ENCODE assay signal across 17 cellular contexts in the genomic region with DNA sequence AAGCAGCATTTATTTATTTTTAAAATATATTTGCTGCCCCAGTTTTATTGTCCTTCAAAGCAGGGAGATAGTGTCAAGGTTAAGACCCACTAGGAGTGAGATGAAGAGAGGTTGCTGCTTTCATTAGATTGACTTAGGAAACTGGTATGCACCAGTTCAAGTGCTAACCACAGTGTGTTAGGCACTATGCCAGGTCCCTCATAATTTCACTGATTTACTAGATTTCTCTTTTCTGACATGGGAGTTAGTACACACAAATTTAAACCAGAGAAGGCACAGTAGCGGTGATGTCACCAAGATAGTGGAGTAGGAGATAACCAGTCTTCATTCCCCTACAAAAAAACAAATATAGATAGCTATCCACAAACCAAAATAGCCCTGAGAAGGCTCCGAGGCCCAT. TPM values are rescaled to one million over a fixed set of nuclear protein-coding genes. Genes with fewer than 3 reads are reported as not detected.
DNase-seq lines count a peak whose midpoint lies in the region; ATAC-seq, FAIRE-seq and TF ChIP-seq lines count a peak whose summit lies in the region.
"Had no signal": no experiment of that assay in that cellular context is flagged by ENCODE, and none has a peak within 500 bp of the region (broad histone marks: within the 10 kb centered on the region; RNA-seq: fewer than 3 reads in every experiment).

No MANE protein-coding gene starts in this region.

- CTCF ChIA-PET in RWPE1 (lab: Yijun Ruan, JAX) (no interaction called here), HepG2 (lab: Yijun Ruan, JAX; ENCODE audit: low intra/inter-chr PET ratio, low total read pairs) (no interaction called here)
- CTCF ChIA-PET in activated CD4-positive, alpha-beta memory T cell treated with anti-CD3 and anti-CD28 coated beads, Interleukin-2, amount 10 ng/mL, durations not matched to agents 7 days and 5 days (lab: Charles Lee) = no interaction called here

- no TSS peak for BruUV-seq in HepG2 (replicated peaks; lab: Mats Ljungman, UMichigan)

- H3K9ac ChIP-seq in Karpas-422 (ENCODE audit: low read length) (no peak overlapping the region), HepG2 (ENCODE audit: insufficient read depth, low read depth, low read length) (no peak overlapping the region)

- H4K20me1 ChIP-seq in Karpas-422 (ENCODE audit: insufficient read depth, low read depth, low read length) (no peaks in the 10 kb centered on the region), HepG2 (ENCODE audit: insufficient read depth, low read length) (no peaks in the 10 kb centered on the region)

- H3K4me3 ChIP-seq in Karpas-422 (ENCODE audit: low read length) = no peak overlapping the region
- H3K4me3 ChIP-seq in fibroblast of villous mesenchyme (ENCODE audit: low read depth, low read length) = no peak overlapping the region
- no peak overlapping the region for H3K4me3 ChIP-seq in HepG2 (replicated peaks in 1 of 3; ENCODE audit: insufficient read depth in 1 of 3, low read depth in 2 of 3, low read length in 3 of 3)
- H3K4me3 ChIP-seq: A549, GM23338 had no signal

- intact Hi-C loops in HepG2 (cut with micrococcal nuclease; ENCODE audit: unreplicated experiment) = no loop called here

- H3K36me3 Mint-ChIP-seq in activated CD4-positive, alpha-beta memory T cell treated with anti-CD3 and anti-CD28 coated beads, Interleukin-2, amount 10 ng/mL, durations not matched to agents 7 days and 5 days (ENCODE audit: low read depth) = peaks cover 51% of the 10 kb centered on the region

- H3K4me1 Mint-ChIP-seq in activated CD4-positive, alpha-beta memory T cell treated with anti-CD3 and anti-CD28 coated beads, Interleukin-2, amount 10 ng/mL, durations not matched to agents 7 days and 5 days = no peaks in the 10 kb centered on the region
- H3K4me1 Mint-ChIP-seq: GM23338 had no signal

- no peaks in the 10 kb centered on the region for H3K9me2 ChIP-seq in Karpas-422 (replicated peaks; ENCODE audit: insufficient read depth, low read length)

- no peaks in the 10 kb centered on the region for H3K27me3 Mint-ChIP-seq in activated CD4-positive, alpha-beta memory T cell treated with anti-CD3 and anti-CD28 coated beads, Interleukin-2, amount 10 ng/mL, durations not matched to agents 7 days and 5 days
- H3K27me3 Mint-ChIP-seq: CD4-positive, alpha-beta T cell had no signal

- no peak overlapping the region for H3K27ac Mint-ChIP-seq in activated CD4-positive, alpha-beta memory T cell treated with anti-CD3 and anti-CD28 coated beads, Interleukin-2, amount 10 ng/mL, durations not matched to agents 7 days and 5 days
- H3K27ac Mint-ChIP-seq: CD4-positive, alpha-beta T cell; GM23338 had no signal

- WGBS in HepG2 (ENCODE audit: low lambda C conversion rate) = 100% methylated on average over 2 of the region's 2 CpGs

- no peak for FAIRE-seq in HepG2 (lab: Jason Lieb, UNC)
- FAIRE-seq: D721Med, H54 had no signal

- H2AFZ ChIP-seq in Karpas-422 (ENCODE audit: low read length) (no peak overlapping the region), HepG2 (ENCODE audit: low read length) (no peak overlapping the region)
- H2AFZ ChIP-seq: GM23338 had no signal

- no peaks in the 10 kb centered on the region for H3K4me1 ChIP-seq in Karpas-422 (ENCODE audit: low read length)
- H3K4me1 ChIP-seq in HepG2 (ENCODE audit: insufficient read depth, low read length) = no peaks in the 10 kb centered on the region
- H3K4me1 ChIP-seq: A549, Caco-2 had no signal

- no peak for TF ChIP-seq RAD21 in HepG2 (CRISPR knock-in tag; IDR thresholded peaks at IDR 0.05)

- H3K9me3 ChIP-seq in Karpas-422 (ENCODE audit: low read length) = no peaks in the 10 kb centered on the region
- no peaks in the 10 kb centered on the region for H3K9me3 ChIP-seq in HepG2 (ENCODE audit: low read length)
- H3K9me3 ChIP-seq: A549, Caco-2 had no signal

- POLR2A ChIA-PET in RWPE1 (lab: Yijun Ruan, JAX; ENCODE audit: low non-redundant PET) = no interaction called here
- POLR2A ChIA-PET in HepG2 (lab: Yijun Ruan, JAX) = no interaction called here
- POLR2A ChIA-PET in activated CD4-positive, alpha-beta memory T cell treated with anti-CD3 and anti-CD28 coated beads, Interleukin-2, amount 10 ng/mL, durations not matched to agents 7 days and 5 days (lab: Charles Lee) = no interaction called here

- DNase-seq in Karpas-422 = peak; percentile 2
- peak; percentile 71 for DNase-seq in amniotic epithelial cell (ENCODE audit: low read depth)
- DNase-seq in fibroblast of villous mesenchyme (ENCODE audit: low read depth) = peak; percentile 81
- no peak for DNase-seq in NCI-H1436 (lab: John Stamatoyannopoulos, UW)
- no peak for DNase-seq in RWPE1 (ENCODE audit: low spot score)
- no peak for DNase-seq in HepG2 (ENCODE audit: low spot score)
- DNase-seq in activated CD4-positive, alpha-beta memory T cell treated with anti-CD3 and anti-CD28 coated beads, Interleukin-2, amount 10 ng/mL, durations not matched to agents 7 days and 5 days = no peak
- DNase-seq: AML-193; Caco-2; CD4-positive, alpha-beta T cell; GDM1; HCEC 1CT had no signal

- H3K79me2 ChIP-seq in Karpas-422 (ENCODE audit: low read length) (peaks cover 17% of the 10 kb centered on the region), HepG2 (ENCODE audit: insufficient read depth, low read length) (no peaks in the 10 kb centered on the region)

- H3K4me2 ChIP-seq in Karpas-422 (ENCODE audit: low read depth, low read length, poor library complexity, severe bottlenecking) (no peak overlapping the region), HepG2 (ENCODE audit: low read depth, low read length) (no peak overlapping the region)
- H3K4me2 ChIP-seq: A549, GM23338 had no signal

- no peaks in the 10 kb centered on the region for H3K27me3 ChIP-seq in Karpas-422 (ENCODE audit: low read length)
- no peaks in the 10 kb centered on the region for H3K27me3 ChIP-seq in HepG2 (ENCODE audit: control insufficient read depth in 1 of 2, insufficient read depth in 2 of 2, low read length in 2 of 2)

- ATAC-seq in HepG2 = no peak
- ATAC-seq: A549, GM23338 had no signal

- TF ChIP-seq CTCF in fibroblast of villous mesenchyme (IDR thresholded peaks at IDR 0.05; ENCODE audit: insufficient read depth, low read depth, low read length) (no peak), RWPE1 (conservative IDR thresholded peaks at IDR 0.05; ENCODE audit: low read depth) (no peak), HepG2 (CRISPR knock-in tag; IDR thresholded peaks at IDR 0.05) (no peak)

- H3K9me3 Mint-ChIP-seq in activated CD4-positive, alpha-beta memory T cell treated with anti-CD3 and anti-CD28 coated beads, Interleukin-2, amount 10 ng/mL, durations not matched to agents 7 days and 5 days = no peaks in the 10 kb centered on the region
- H3K9me3 Mint-ChIP-seq: GM23338 had no signal

- TF ChIP-seq POLR2A in HepG2 (IDR thresholded peaks at IDR 0.05; ENCODE audit: insufficient read depth in 1 of 2, low read depth in 2 of 2, low read length in 2 of 2) = no peak

- H3K4me3 Mint-ChIP-seq in activated CD4-positive, alpha-beta memory T cell treated with anti-CD3 and anti-CD28 coated beads, Interleukin-2, amount 10 ng/mL, durations not matched to agents 7 days and 5 days = no peak overlapping the region
- H3K4me3 Mint-ChIP-seq: CD4-positive, alpha-beta T cell; GM23338 had no signal

- H3K27ac ChIP-seq in Karpas-422 (ENCODE audit: low read length) (no peak overlapping the region), RWPE1 (no peak overlapping the region), HepG2 (ENCODE audit: extremely low read length, insufficient read depth, low read length) (no peak overlapping the region)
- H3K27ac ChIP-seq: A549, C4-2B had no signal

- H3K36me3 ChIP-seq in Karpas-422 (ENCODE audit: insufficient read depth, low read length) (peaks cover 26% of the 10 kb centered on the region; the same call in 1 of the 2 replicates), HepG2 (replicated peaks in 1 of 2; ENCODE audit: control insufficient read depth in 1 of 2, insufficient read depth in 2 of 2, low read length in 2 of 2) (0 out of 5 replicates have a peak, but pooled peaks cover 0 to 13% of the 10 kb centered on the region in 2 experiments)

- in situ Hi-C loops in HepG2 (cut with HindIII; ENCODE audit: extremely low pct_ligation_motif_present, low pct_unique_long_range_greater_than_20kb) = no loop called here

- no peak for TF ChIP-seq EP300 in HepG2 (IDR thresholded peaks at IDR 0.05; ENCODE audit: low read depth in 2 of 2, low read length in 2 of 2)
- no peak for TF ChIP-seq EP300 in HepG2 (CRISPR knock-in tag; IDR thresholded peaks at IDR 0.05; ENCODE audit: borderline replicate concordance)

TF ChIP-seq in HepG2, 621 proteins besides CTCF, POLR2A, EP300 and RAD21:
- TF ChIP-seq MIER2 (CRISPR knock-in tag; IDR thresholded peaks at IDR 0.05) (no peak), ZNF317 (CRISPR knock-in tag; IDR thresholded peaks at IDR 0.05) (no peak), NCOA1 (CRISPR knock-in tag; IDR thresholded peaks at IDR 0.05) (no peak)

RNA-seq across cellular contexts. Expression of a gene that starts 14.3 kb away (rescaled TPM):
- 10.4 and 12.0 TPM in 2 replicates for total RNA-seq in Karpas-422 (2014; rRNA removed; shearing (Covaris generic); ENCODE audit: low replicate concordance)
- total RNA-seq in fibroblast of villous mesenchyme (23.5 and 25.0 TPM in 2 replicates), HepG2 (2016; rRNA removed; fragmentation: Illumina TruSeq; extraction: Trizol) (11.2 and 12.2 TPM in 2 replicates)
- 2.4 TPM in 2 replicates for total RNA-seq in HepG2 (2016; cell fraction: cytosol; rRNA removed; fragmentation: Illumina TruSeq; extraction: Trizol; ENCODE audit: low read depth)
- total RNA-seq in HepG2 (2016; cell fraction: insoluble cytoplasmic fraction; rRNA removed; fragmentation: Illumina TruSeq; extraction: Trizol) = 10.0 and 11.6 TPM in 2 replicates
- 5.1 and 5.9 TPM in 2 replicates for total RNA-seq in HepG2 (2016; cell fraction: membrane; rRNA removed; fragmentation: Illumina TruSeq; extraction: Trizol)
- 17.6 and 20.8 TPM in 2 replicates for total RNA-seq in HepG2 (2016; cell fraction: nucleus; rRNA removed; fragmentation: Illumina TruSeq; extraction: Trizol)
- 19.9 and 22.1 TPM in 2 replicates for polyA plus RNA-seq in HepG2 (2011; rRNA removed)
- polyA plus RNA-seq in HepG2 (2011; cell fraction: cytosol; rRNA removed) = 4.3 and 5.0 TPM in 2 replicates
- polyA plus RNA-seq in HepG2 (2011; cell fraction: nucleus; rRNA removed) = 38.1 and 41.9 TPM in 2 replicates
- polyA plus RNA-seq in HepG2 (2012) = 7.1 and 10.3 TPM in 2 replicates
- 1.2 and 2.2 TPM in 2 replicates for polyA plus RNA-seq in HepG2 (2016; cell fraction: cytosol; fragmentation: Illumina TruSeq; extraction: Trizol; ENCODE audit: low read depth)
- 7.7 and 10.0 TPM in 2 replicates for polyA plus RNA-seq in HepG2 (2016; cell fraction: insoluble cytoplasmic fraction; fragmentation: Illumina TruSeq; extraction: Trizol; ENCODE audit: low read depth)
- 2.2 and 2.9 TPM in 2 replicates for polyA plus RNA-seq in HepG2 (2016; cell fraction: membrane; fragmentation: Illumina TruSeq; extraction: Trizol; ENCODE audit: low read depth)
- 26.7 and 29.2 TPM in 2 replicates for polyA plus RNA-seq in HepG2 (2016; cell fraction: nucleus; fragmentation: Illumina TruSeq; extraction: Trizol; ENCODE audit: insufficient read depth, low read depth)
- polyA minus RNA-seq in HepG2 (2011; rRNA and poly(A)+ RNA removed; ENCODE audit: low replicate concordance) = 12.2 and 52.5 TPM in 2 replicates
- polyA minus RNA-seq in HepG2 (2011; cell fraction: cytosol; rRNA and poly(A)+ RNA removed) = 4.2 and 5.9 TPM in 2 replicates
- 27.0 and 40.2 TPM in 2 replicates for polyA minus RNA-seq in HepG2 (2011; cell fraction: nucleus; rRNA and poly(A)+ RNA removed)
- total RNA-seq in activated CD4-positive, alpha-beta memory T cell treated with anti-CD3 and anti-CD28 coated beads, Interleukin-2, amount 10 ng/mL, durations not matched to agents 7 days and 5 days = 1 to 10 TPM; 7.1 to 7.5 TPM

Comparison
In these comparisons a context has a peak if more than half of its experiments do, and no peak if none do; other contexts are left out.
1. DNase-seq: peak in Karpas-422 (single experiment), amniotic epithelial cell (single experiment) and fibroblast of villous mesenchyme (single experiment); none in NCI-H1436 (single experiment), RWPE1 (single experiment), HepG2 (single experiment) and activated CD4-positive, alpha-beta memory T cell treated with anti-CD3 and anti-CD28 coated beads, Interleukin-2, amount 10 ng/mL, durations not matched to agents 7 days and 5 days (single experiment).